Comparison of ENCODE assay signal across 11 cellular contexts in the genomic region with DNA sequence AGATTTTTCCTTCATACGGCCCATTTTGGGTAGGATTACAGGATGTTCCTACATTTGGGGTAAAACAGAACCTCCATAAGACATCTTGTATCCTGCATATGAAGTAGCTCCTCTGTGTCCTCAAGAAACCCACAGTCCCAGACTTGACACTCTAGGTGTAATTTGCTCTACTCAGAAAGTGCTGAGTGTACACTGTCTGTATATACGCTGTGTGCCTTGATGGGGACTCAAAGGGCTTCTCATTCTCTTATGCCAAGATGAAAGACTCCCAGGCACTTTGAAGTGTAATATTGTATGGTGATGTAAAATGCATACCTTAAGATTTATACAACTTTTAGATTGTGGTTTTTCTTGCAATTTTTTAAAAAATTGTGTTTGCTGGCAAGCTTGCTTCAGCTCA. TPM values are rescaled to one million over a fixed set of nuclear protein-coding genes. Genes with fewer than 3 reads are reported as not detected.
"Had no signal": no experiment of that assay in that cellular context is flagged by ENCODE, and none has a peak within 500 bp of the region (broad histone marks: within the 10 kb centered on the region; RNA-seq: fewer than 3 reads in every experiment).

No MANE protein-coding gene starts in this region.

- H3K27ac Mint-ChIP-seq: IgD-negative memory B cell had no signal

- DNase-seq: IMR-90, KBM-7, KG1 had no signal

- H3K36me3 Mint-ChIP-seq: IgD-negative memory B cell had no signal

- H3K9ac ChIP-seq: KMS-11 had no signal

- ATAC-seq: HepG2, K562 had no signal

- H3K4me3 Mint-ChIP-seq: IgD-negative memory B cell had no signal

- FAIRE-seq: HepG2, HTR-8/SVneo, K562 had no signal

- H3K4me2 ChIP-seq: KMS-11 had no signal

- H3K27ac ChIP-seq: HL-60, KMS-11 had no signal

- H3K4me3 ChIP-seq: K562 had no signal

RNA-seq across cellular contexts. Expression of gene TFAP2D, which starts 5.2 kb away (rescaled TPM):
- total RNA-seq: HepG2, HT-29, HT1080, IMR-90, K562 had no signal
- polyA plus RNA-seq: HepG2, IgD-negative memory B cell, IMR-90, K562 had no signal
